19 cellular contexts compared by ENCODE assay signal in genomic region chr14:64685364-64686130, GRCh38. TPM values are rescaled to one million over a fixed set of nuclear protein-coding genes. Genes with fewer than 3 reads are reported as not detected.
DNase-seq lines count a peak whose midpoint lies in the region; ATAC-seq and TF ChIP-seq lines count a peak whose summit lies in the region.
"Had no signal": no experiment of that assay in that cellular context is flagged by ENCODE, and none has a peak within 500 bp of the region (broad histone marks: within the 10 kb centered on the region; RNA-seq: fewer than 3 reads in every experiment).

No MANE protein-coding gene starts in this region.

- in situ Hi-C loops in KBM-7 (cut with MboI; ENCODE audit: low pct_unique_long_range_greater_than_20kb, low sequenced_read_pairs) = no loop called here

- DNase-seq in DMS 273 (lab: John Stamatoyannopoulos, UW; ENCODE audit: unreplicated experiment) = peak; percentile 71
- peak; percentile 60 for DNase-seq in KBM-7
- no peak for DNase-seq in WTC11 (ENCODE audit: low spot score)
- DNase-seq in nephron progenitor cell = peak; percentile 29
- DNase-seq in D341Med (ENCODE audit: low spot score) = no peak
- no peak for DNase-seq in NOMO-1 treated with DMSO at 0.1 percent for 48 hours (lab: John Stamatoyannopoulos, UW; ENCODE audit: unreplicated experiment)
- DNase-seq in SW480 (ENCODE audit: low spot score) = no peak
- DNase-seq: activated CD4-positive, alpha-beta memory T cell treated with anti-CD3 and anti-CD28 coated beads, Interleukin-2, amount 10 ng/mL, durations not matched to agents 7 days and 5 days; activated naive CD4-positive, alpha-beta T cell treated with anti-CD3 and anti-CD28 coated beads, Interleukin-2, amount 50 U/mL, for 16 hours; activated T-cell treated with anti-CD3 and anti-CD28 coated beads, Interleukin-2, amount 50 U/mL, for 24 hours; cortex of kidney; gastrocnemius medialis; GOT3; mucosa of descending colon; right cardiac atrium; RPMI8226; stimulated activated naive CD4-positive, alpha-beta T cell treated with Interleukin-2 at 50 U/mL for 16 hours had no signal

- 0 out of 2 replicates have a peak overlapping the region, but pooled peaks have one; percentile 61 for H3K27ac Mint-ChIP-seq in WTC11
- peak overlapping the region; percentile 92 for H3K27ac Mint-ChIP-seq in nephron progenitor cell
- H3K27ac Mint-ChIP-seq: activated CD4-positive, alpha-beta memory T cell treated with anti-CD3 and anti-CD28 coated beads, Interleukin-2, amount 10 ng/mL, durations not matched to agents 7 days and 5 days; activated T-cell treated with anti-CD3 and anti-CD28 coated beads, Interleukin-2, amount 50 U/mL, for 24 hours had no signal

- no peak overlapping the region for H3K4me3 Mint-ChIP-seq in WTC11
- peak overlapping the region; percentile 31 for H3K4me3 Mint-ChIP-seq in nephron progenitor cell
- H3K4me3 Mint-ChIP-seq: activated CD4-positive, alpha-beta memory T cell treated with anti-CD3 and anti-CD28 coated beads, Interleukin-2, amount 10 ng/mL, durations not matched to agents 7 days and 5 days; activated T-cell treated with anti-CD3 and anti-CD28 coated beads, Interleukin-2, amount 50 U/mL, for 24 hours had no signal

- H3K9me3 Mint-ChIP-seq in WTC11 = no peaks in the 10 kb centered on the region
- H3K9me3 Mint-ChIP-seq in nephron progenitor cell = no peaks in the 10 kb centered on the region
- H3K9me3 Mint-ChIP-seq: activated CD4-positive, alpha-beta memory T cell treated with anti-CD3 and anti-CD28 coated beads, Interleukin-2, amount 10 ng/mL, durations not matched to agents 7 days and 5 days; activated T-cell treated with anti-CD3 and anti-CD28 coated beads, Interleukin-2, amount 50 U/mL, for 24 hours had no signal

- H3K27me3 Mint-ChIP-seq in WTC11 (ENCODE audit: low read depth) = peaks cover 29% of the 10 kb centered on the region
- peaks cover 13% of the 10 kb centered on the region for H3K27me3 Mint-ChIP-seq in nephron progenitor cell (ENCODE audit: low read depth, poor library complexity)
- H3K27me3 Mint-ChIP-seq: activated CD4-positive, alpha-beta memory T cell treated with anti-CD3 and anti-CD28 coated beads, Interleukin-2, amount 10 ng/mL, durations not matched to agents 7 days and 5 days; activated T-cell treated with anti-CD3 and anti-CD28 coated beads, Interleukin-2, amount 50 U/mL, for 24 hours had no signal

- POLR2A ChIA-PET in WTC11 (lab: Charles Lee) = interaction anchor here (0.7 to 1.3 kb wide), 3 partner anchors 21 to 156 kb away, joined by 3 to 4 read pairs (median 3); no protein-coding TSS in a partner anchor

- H3K4me1 Mint-ChIP-seq in WTC11 (peaks cover 29% of the 10 kb centered on the region), nephron progenitor cell (peaks cover 54% of the 10 kb centered on the region)

- CTCF ChIA-PET in WTC11 (lab: Charles Lee) = interaction anchor here (0.9 to 1.5 kb wide), 4 partner anchors 13 to 114 kb away, joined by 3 to 4 read pairs (median 4); no protein-coding TSS in a partner anchor

- no peaks in the 10 kb centered on the region for H3K36me3 Mint-ChIP-seq in WTC11
- no peaks in the 10 kb centered on the region for H3K36me3 Mint-ChIP-seq in nephron progenitor cell (ENCODE audit: low read depth)

- TF ChIP-seq CTCF in WTC11 (IDR thresholded peaks at IDR 0.05) = no peak
- TF ChIP-seq CTCF in nephron progenitor cell (IDR thresholded peaks at IDR 0.05) = no peak

- peak; percentile 49 for ATAC-seq in WTC11
- ATAC-seq in HG03457 (IDR thresholded peaks at IDR 0.05; ENCODE audit: unreplicated experiment) = no peak
- ATAC-seq: gastrocnemius medialis, left colon, mucosa of descending colon, right cardiac atrium had no signal

TF ChIP-seq in WTC11, 78 proteins besides CTCF, POLR2A, EP300 and RAD21:
- TF ChIP-seq ZNF317 (CRISPR knock-in tag; IDR thresholded peaks at IDR 0.05; ENCODE audit: borderline replicate concordance, low read depth) (no peak), FOXP1 (CRISPR knock-in tag; IDR thresholded peaks at IDR 0.05; ENCODE audit: borderline replicate concordance) (no peak), ETV6 (CRISPR knock-in tag; IDR thresholded peaks at IDR 0.05) (no peak), ATF3 (CRISPR knock-in tag; conservative IDR thresholded peaks at IDR 0.05) (no peak), CREB1 (CRISPR knock-in tag; IDR thresholded peaks at IDR 0.05) (no peak), PREB (CRISPR knock-in tag; IDR thresholded peaks at IDR 0.05; ENCODE audit: borderline replicate concordance) (no peak), ZNF396 (CRISPR knock-in tag; IDR thresholded peaks at IDR 0.05; ENCODE audit: borderline replicate concordance) (no peak), E2F5 (CRISPR knock-in tag; IDR thresholded peaks at IDR 0.05) (no peak), TEAD1 (CRISPR knock-in tag; IDR thresholded peaks at IDR 0.05) (no peak), RORB (CRISPR knock-in tag; IDR thresholded peaks at IDR 0.05) (no peak), E2F4 (CRISPR knock-in tag; IDR thresholded peaks at IDR 0.05; ENCODE audit: borderline replicate concordance, low read depth) (no peak), NFATC4 (CRISPR knock-in tag; IDR thresholded peaks at IDR 0.05) (no peak), USF1 (CRISPR knock-in tag; IDR thresholded peaks at IDR 0.05) (no peak), ZNF281 (CRISPR knock-in tag; IDR thresholded peaks at IDR 0.05) (no peak), OVOL2 (CRISPR knock-in tag; IDR thresholded peaks at IDR 0.05; ENCODE audit: borderline replicate concordance) (no peak), FOXK1 (CRISPR knock-in tag; IDR thresholded peaks at IDR 0.05) (no peak)

RNA-seq across cellular contexts. Expression of gene PLEKHG3, which starts 18.7 kb away (rescaled TPM):
- total RNA-seq in WTC11 (2021) = 70.6 to 75.3 TPM (median 71.8 TPM) in 3 replicates

Comparison
In these comparisons a context has a peak if more than half of its experiments do, and no peak if none do; other contexts are left out.
1. DNase-seq: peak in DMS 273 (single experiment), KBM-7 (single experiment) and nephron progenitor cell (single experiment); none in WTC11 (single experiment), D341Med (single experiment), NOMO-1 treated with DMSO at 0.1 percent for 48 hours (single experiment) and SW480 (single experiment).